Comparison of ENCODE assay signal across 23 cellular contexts in the genomic region with DNA sequence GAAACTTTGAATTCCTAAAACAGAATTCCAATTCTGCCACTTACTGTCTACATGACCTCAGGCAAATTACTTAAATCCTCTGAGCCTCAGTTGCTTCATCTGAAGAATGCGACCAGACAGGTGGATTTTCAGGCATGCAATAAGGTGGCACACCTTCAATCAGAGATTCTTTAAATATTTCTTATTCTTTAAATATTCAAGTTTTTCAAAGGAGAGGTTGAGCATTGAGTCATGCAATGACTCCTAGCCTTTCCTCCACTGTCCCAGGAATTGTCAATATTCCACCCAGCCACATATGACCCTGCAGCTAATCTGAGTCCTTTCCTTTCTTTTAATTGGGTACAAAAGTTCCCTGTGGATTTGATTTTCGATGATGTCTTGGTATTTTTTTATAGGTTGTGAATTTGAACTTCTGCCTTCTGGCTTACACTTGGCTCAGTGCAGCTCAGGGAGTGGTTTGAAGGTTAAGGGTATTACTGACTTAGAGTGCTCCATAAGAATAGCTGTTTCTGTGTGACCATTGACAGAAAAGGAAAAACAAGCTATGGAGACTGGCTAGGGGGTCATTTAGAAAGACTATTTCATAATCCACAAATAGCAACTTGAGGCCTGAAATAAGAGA. TPM values are rescaled to one million over a fixed set of nuclear protein-coding genes. Genes with fewer than 3 reads are reported as not detected.
DNase-seq lines count a peak whose midpoint lies in the region; ATAC-seq, FAIRE-seq and TF ChIP-seq lines count a peak whose summit lies in the region.
"Had no signal": no experiment of that assay in that cellular context is flagged by ENCODE, and none has a peak within 500 bp of the region (broad histone marks: within the 10 kb centered on the region; RNA-seq: fewer than 3 reads in every experiment).

No MANE protein-coding gene starts in this region.

- dilution Hi-C loops in mammary epithelial cell (cut with HindIII; ENCODE audit: low sequenced_read_pairs), result loop anchor here (25.0 kb wide), 1 partner anchor 663 kb away; no protein-coding TSS in a partner anchor

- TF ChIP-seq POLR2A in A549 (IDR thresholded peaks at IDR 0.05; ENCODE audit: low read length) (no peak), stomach (IDR thresholded peaks at IDR 0.05) (no peak)

- POLR2A ChIA-PET in A549 (lab: Yijun Ruan, JAX), result no interaction called here

- no peak overlapping the region for H3K9ac ChIP-seq in mammary epithelial cell (ENCODE audit: insufficient read depth, low read length)
- H3K9ac ChIP-seq: KMS-11, SK-N-SH had no signal

- H3K4me1 ChIP-seq in A549 (peaks cover 24% of the 10 kb centered on the region), mammary epithelial cell (ENCODE audit: insufficient read depth, low read length) (peaks cover 37% of the 10 kb centered on the region), stomach (peaks cover 4 to 24% (median 17%) of the 10 kb centered on the region in 4 donors)

- no peak overlapping the region for H3K4me3 ChIP-seq in A549
- no peak overlapping the region for H3K4me3 ChIP-seq in mammary epithelial cell (replicated peaks in 1 of 3; ENCODE audit: insufficient read depth in 1 of 3, low read depth in 2 of 3, low read length in 3 of 3)
- no peak overlapping the region for H3K4me3 ChIP-seq in stomach
- H3K4me3 ChIP-seq: dorsolateral prefrontal cortex, GM12878, GM23338, left ventricle myocardium inferior had no signal

- H3K9me3 ChIP-seq in A549 (no peaks in the 10 kb centered on the region), mammary epithelial cell (replicated peaks; ENCODE audit: insufficient read depth, low read length) (no peaks in the 10 kb centered on the region), stomach (no peaks in the 10 kb centered on the region)
- H3K9me3 ChIP-seq: left ventricle myocardium inferior, neutrophil, SK-N-SH had no signal

- CTCF ChIA-PET in A549 (lab: Yijun Ruan, JAX), result interaction anchor here (0.9 to 9.3 kb wide), 6 partner anchors 28 to 681 kb away, joined by 3 to 59 read pairs (median 3); a partner anchor contains a TSS
- CTCF ChIA-PET in mammary epithelial cell (lab: Charles Lee; ENCODE audit: low non-redundant PET), result no interaction called here

- TF ChIP-seq EP300 in A549 (IDR thresholded peaks at IDR 0.05) (no peak), stomach (IDR thresholded peaks at IDR 0.05) (no peak)

- DNase-seq in A549 (ENCODE audit: low read depth in 1 of 2, low spot score in 1 of 2), result no peak
- DNase-seq in HPDE6-E6E7 (ENCODE audit: extremely low spot score), result peak; percentile 21
- DNase-seq in mammary epithelial cell, result peak; percentile 43
- DNase-seq in left colon, result peak in 1 of 2 donors; percentile 47
- DNase-seq in SKM-1 (lab: John Stamatoyannopoulos, UW; ENCODE audit: unreplicated experiment), result no peak
- no peak for DNase-seq in MV-4-11 (lab: John Stamatoyannopoulos, UW)
- DNase-seq in stomach, result no peak
- DNase-seq: activated CD4-positive, alpha-beta memory T cell treated with anti-CD3 and anti-CD28 coated beads for 36 hours; activated CD4-positive, CD25-positive, alpha-beta regulatory T cell; activated T-cell treated with anti-CD3 and anti-CD28 coated beads for 4 hours; dorsolateral prefrontal cortex; left ventricle myocardium inferior; NCI-H1105; NCI-H2081 treated with DMSO at 0.1 percent for 48 hours; NCI-H446 treated with DMSO at 0.1 percent for 48 hours; SK-N-SH; T1000 had no signal

- TF ChIP-seq CTCF in A549 (IDR thresholded peaks at IDR 0.05) (no peak), mammary epithelial cell (conservative IDR thresholded peaks at IDR 0.05 in 1 of 2, IDR thresholded peaks at IDR 0.05 in 1 of 2; ENCODE audit: extremely low read depth in 1 of 2, insufficient read depth in 1 of 2, low read depth in 1 of 2, low read length in 2 of 2) (no peak), stomach (IDR thresholded peaks at IDR 0.05) (no peak)

- BruUV-seq in mammary epithelial cell (replicated peaks; lab: Mats Ljungman, UMichigan), result no TSS peak

- no peaks in the 10 kb centered on the region for H3K79me2 ChIP-seq in mammary epithelial cell (ENCODE audit: insufficient read depth, low read length)

- H2AFZ ChIP-seq in mammary epithelial cell (ENCODE audit: low read depth, low read length), result no peak overlapping the region
- H2AFZ ChIP-seq: GM23338 had no signal

- FAIRE-seq in A549 (lab: Jason Lieb, UNC), result no peak
- FAIRE-seq: GM12878 had no signal

- intact Hi-C loops in mammary epithelial cell (cut with micrococcal nuclease), result no loop called here
- intact Hi-C loops in left colon (cut with DNase I, micrococcal nuclease), result no loop called here
- intact Hi-C loops in stomach (cut with DNase I; ENCODE audit: low total_unique reads), result loop anchor here (10.0 kb wide), 1 partner anchor 400 kb away; a partner anchor contains a TSS

- WGBS in A549 (ENCODE audit: missing lambda C conversion rate), result 21% methylated on average over 2 of the region's 2 CpGs
- 12% methylated on average over 2 of the region's 2 CpGs for whole genome bisulfite sequencing in mammary epithelial cell (ENCODE audit: low coverage, missing lambda C conversion rate)
- WGBS in stomach, 5 donors, result 74 to 81% (median 76%) methylated on average over 2 of the region's 2 CpGs

- TF ChIP-seq RAD21 in A549 (conservative IDR thresholded peaks at IDR 0.05 in 1 of 2, IDR thresholded peaks at IDR 0.05 in 1 of 2), result no peak

- H3K27me3 ChIP-seq in mammary epithelial cell (ENCODE audit: insufficient read depth, low read length) (no peaks in the 10 kb centered on the region), stomach (no peaks in the 10 kb centered on the region)
- H3K27me3 ChIP-seq: dorsolateral prefrontal cortex, neutrophil had no signal

- ATAC-seq in A549 (no peak), left colon (peak; percentile 69), GM18870 (IDR thresholded peaks at IDR 0.05; ENCODE audit: unreplicated experiment) (no peak)
- ATAC-seq: GM12878, GM23338 had no signal

- in situ Hi-C loops in mammary epithelial cell (cut with MboI; ENCODE audit: low sequenced_read_pairs in 2 of 2), result loop anchor here in 1 of 2 donors (10.0 to 25.0 kb wide), 2 partner anchors 163 to 400 kb away; a partner anchor contains a TSS

- no peaks in the 10 kb centered on the region for H3K36me3 ChIP-seq in mammary epithelial cell (ENCODE audit: insufficient read depth, low read length)
- peaks cover 0 to 4% (median 0%) of the 10 kb centered on the region in 4 donors for H3K36me3 ChIP-seq in stomach
- H3K36me3 ChIP-seq: left ventricle myocardium inferior had no signal

- no peaks in the 10 kb centered on the region for H4K20me1 ChIP-seq in mammary epithelial cell (ENCODE audit: insufficient read depth, low read length)

- H3K27ac ChIP-seq in A549 (no peak overlapping the region), mammary epithelial cell (ENCODE audit: insufficient read depth, low read depth, low read length) (no peak overlapping the region), stomach (no peak overlapping the region)
- H3K27ac ChIP-seq: C4-2B, dorsolateral prefrontal cortex, KMS-11, left ventricle myocardium inferior, neutrophil had no signal

- H3K4me2 ChIP-seq in A549 (peak overlapping the region; percentile 20; the same call in 1 of the 3 replicates), mammary epithelial cell (ENCODE audit: insufficient read depth, low read depth, low read length) (peak overlapping the region; percentile 33)
- H3K4me2 ChIP-seq: GM23338, KMS-11, SK-N-SH had no signal

TF ChIP-seq in A549, 52 proteins besides CTCF, POLR2A, EP300 and RAD21:
- TF ChIP-seq, protein P1, sequence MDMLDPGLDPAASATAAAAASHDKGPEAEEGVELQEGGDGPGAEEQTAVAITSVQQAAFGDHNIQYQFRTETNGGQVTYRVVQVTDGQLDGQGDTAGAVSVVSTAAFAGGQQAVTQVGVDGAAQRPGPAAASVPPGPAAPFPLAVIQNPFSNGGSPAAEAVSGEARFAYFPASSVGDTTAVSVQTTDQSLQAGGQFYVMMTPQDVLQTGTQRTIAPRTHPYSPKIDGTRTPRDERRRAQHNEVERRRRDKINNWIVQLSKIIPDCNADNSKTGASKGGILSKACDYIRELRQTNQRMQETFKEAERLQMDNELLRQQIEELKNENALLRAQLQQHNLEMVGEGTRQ (IDR thresholded peaks at IDR 0.05), result no peak
- TF ChIP-seq RFX5 (IDR thresholded peaks at IDR 0.05), result peak; percentile 69; the same call in 1 of the 2 replicates
- no peak for TF ChIP-seq RARB (CRISPR knock-in tag; IDR thresholded peaks at IDR 0.05)

RNA-seq across cellular contexts. Expression of a gene that starts 52.2 kb away (rescaled TPM):
- polyA plus RNA-seq in A549 (2011; rRNA removed), result 246 and 308 TPM in 2 replicates
- 121 and 134 TPM in 2 replicates for polyA plus RNA-seq in A549 (2012; cell fraction: cytosol; rRNA removed)
- 71.0 and 92.8 TPM in 2 replicates for polyA plus RNA-seq in A549 (2012; cell fraction: nucleus; rRNA removed)
- 246 to 251 TPM (median 250 TPM) in 3 replicates for polyA plus RNA-seq in A549 (2017; fragmentation: RNase III; extraction: RNeasy Plus Mini Kit Qiagen cat#74134 plus additional on column Dnase treatment)
- polyA minus RNA-seq in A549 (2011; rRNA and poly(A)+ RNA removed), result 264 and 296 TPM in 2 replicates
- 100 to 1,000 TPM; 155 to 218 TPM for total RNA-seq in mammary epithelial cell
- 254 TPM for polyA plus RNA-seq in mammary epithelial cell
- polyA minus RNA-seq in mammary epithelial cell, result 257 TPM
- 100 to 1,000 TPM; 680 to 788 TPM for total RNA-seq in left colon
- 100 to 1,000 TPM in 3 of 5 donors, 10 to 100 TPM in 2; 81.1 to 202 (median 121) TPM for total RNA-seq in stomach
- 100 to 1,000 TPM; 175 to 385 (median 350) TPM for polyA plus RNA-seq in stomach

Comparison
In these comparisons a context has a peak if more than half of its experiments do, and no peak if none do; other contexts are left out.
1. DNase-seq: peak in HPDE6-E6E7 (single experiment) and mammary epithelial cell (single experiment); none in A549 (0 of 2), SKM-1 (single experiment), MV-4-11 (single experiment) and stomach (single experiment).